Comparison of ENCODE assay signal across 1 cellular context in the genomic region with DNA sequence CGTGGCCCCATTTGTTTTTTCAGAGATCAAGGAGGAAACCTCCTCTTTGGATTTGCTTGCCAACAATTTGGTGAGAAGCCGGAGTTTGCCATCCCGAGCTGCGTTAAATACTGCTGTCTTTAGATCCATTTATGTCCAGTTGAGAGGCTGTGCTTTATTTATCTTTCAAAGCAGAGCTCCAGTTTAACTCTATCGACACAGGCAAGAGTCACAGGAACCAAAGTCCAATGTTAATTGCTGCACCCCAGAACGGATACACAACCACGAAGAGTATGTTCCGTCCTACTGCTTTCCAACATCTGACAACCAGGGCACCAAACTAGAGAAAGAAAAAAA.
TF ChIP-seq lines count a peak whose summit lies in the region.

No MANE protein-coding gene starts in this region.

TF ChIP-seq in HepG2, 621 proteins besides CTCF, POLR2A, EP300 and RAD21 (continued from another document and continues in another):
- TF ChIP-seq, protein P1, sequence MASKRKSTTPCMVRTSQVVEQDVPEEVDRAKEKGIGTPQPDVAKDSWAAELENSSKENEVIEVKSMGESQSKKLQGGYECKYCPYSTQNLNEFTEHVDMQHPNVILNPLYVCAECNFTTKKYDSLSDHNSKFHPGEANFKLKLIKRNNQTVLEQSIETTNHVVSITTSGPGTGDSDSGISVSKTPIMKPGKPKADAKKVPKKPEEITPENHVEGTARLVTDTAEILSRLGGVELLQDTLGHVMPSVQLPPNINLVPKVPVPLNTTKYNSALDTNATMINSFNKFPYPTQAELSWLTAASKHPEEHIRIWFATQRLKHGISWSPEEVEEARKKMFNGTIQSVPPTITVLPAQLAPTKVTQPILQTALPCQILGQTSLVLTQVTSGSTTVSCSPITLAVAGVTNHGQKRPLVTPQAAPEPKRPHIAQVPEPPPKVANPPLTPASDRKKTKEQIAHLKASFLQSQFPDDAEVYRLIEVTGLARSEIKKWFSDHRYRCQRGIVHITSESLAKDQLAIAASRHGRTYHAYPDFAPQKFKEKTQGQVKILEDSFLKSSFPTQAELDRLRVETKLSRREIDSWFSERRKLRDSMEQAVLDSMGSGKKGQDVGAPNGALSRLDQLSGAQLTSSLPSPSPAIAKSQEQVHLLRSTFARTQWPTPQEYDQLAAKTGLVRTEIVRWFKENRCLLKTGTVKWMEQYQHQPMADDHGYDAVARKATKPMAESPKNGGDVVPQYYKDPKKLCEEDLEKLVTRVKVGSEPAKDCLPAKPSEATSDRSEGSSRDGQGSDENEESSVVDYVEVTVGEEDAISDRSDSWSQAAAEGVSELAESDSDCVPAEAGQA (IDR thresholded peaks at IDR 0.05; ENCODE audit: low read depth), result no peak
- TF ChIP-seq, protein P1 (CRISPR knock-in tag; IDR thresholded peaks at IDR 0.05; ENCODE audit: borderline replicate concordance), result no peak
- TF ChIP-seq, protein P2, sequence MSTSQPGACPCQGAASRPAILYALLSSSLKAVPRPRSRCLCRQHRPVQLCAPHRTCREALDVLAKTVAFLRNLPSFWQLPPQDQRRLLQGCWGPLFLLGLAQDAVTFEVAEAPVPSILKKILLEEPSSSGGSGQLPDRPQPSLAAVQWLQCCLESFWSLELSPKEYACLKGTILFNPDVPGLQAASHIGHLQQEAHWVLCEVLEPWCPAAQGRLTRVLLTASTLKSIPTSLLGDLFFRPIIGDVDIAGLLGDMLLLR (CRISPR knock-in tag; IDR thresholded peaks at IDR 0.05), result no peak
- TF ChIP-seq, protein P3, sequence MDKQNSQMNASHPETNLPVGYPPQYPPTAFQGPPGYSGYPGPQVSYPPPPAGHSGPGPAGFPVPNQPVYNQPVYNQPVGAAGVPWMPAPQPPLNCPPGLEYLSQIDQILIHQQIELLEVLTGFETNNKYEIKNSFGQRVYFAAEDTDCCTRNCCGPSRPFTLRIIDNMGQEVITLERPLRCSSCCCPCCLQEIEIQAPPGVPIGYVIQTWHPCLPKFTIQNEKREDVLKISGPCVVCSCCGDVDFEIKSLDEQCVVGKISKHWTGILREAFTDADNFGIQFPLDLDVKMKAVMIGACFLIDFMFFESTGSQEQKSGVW (CRISPR knock-in tag; IDR thresholded peaks at IDR 0.05; ENCODE audit: borderline replicate concordance), result no peak
- TF ChIP-seq KDM5A (IDR thresholded peaks at IDR 0.05; ENCODE audit: borderline replicate concordance, low read length) (no peak), FOXO1 (CRISPR knock-in tag; IDR thresholded peaks at IDR 0.05) (peak; percentile 57; the same call in 1 of the 2 replicates), ZNF567 (CRISPR knock-in tag; IDR thresholded peaks at IDR 0.05; ENCODE audit: borderline replicate concordance) (no peak), ZNF101 (CRISPR knock-in tag; IDR thresholded peaks at IDR 0.05; ENCODE audit: borderline replicate concordance, low read depth) (no peak), ZFYVE20 (CRISPR knock-in tag; IDR thresholded peaks at IDR 0.05; ENCODE audit: borderline replicate concordance, low read depth) (no peak), KLF11 (CRISPR knock-in tag; IDR thresholded peaks at IDR 0.05) (no peak), ZNF282 (IDR thresholded peaks at IDR 0.05; ENCODE audit: partially characterized antibody) (no peak), AKAP8 (CRISPR knock-in tag; IDR thresholded peaks at IDR 0.05) (no peak), PHF5A (CRISPR knock-in tag; IDR thresholded peaks at IDR 0.05; ENCODE audit: low read depth, unreplicated experiment) (no peak), ZNF501 (CRISPR knock-in tag; IDR thresholded peaks at IDR 0.05) (no peak), ZNF354B (CRISPR knock-in tag; IDR thresholded peaks at IDR 0.05) (no peak), ZNF883 (CRISPR knock-in tag; IDR thresholded peaks at IDR 0.05; ENCODE audit: not compliant biosample characterization) (no peak), ATAD3A (CRISPR knock-in tag; IDR thresholded peaks at IDR 0.05) (no peak), RFXANK (CRISPR knock-in tag; IDR thresholded peaks at IDR 0.05) (no peak), NFE2L1 (CRISPR knock-in tag; IDR thresholded peaks at IDR 0.05; ENCODE audit: borderline replicate concordance) (no peak), MAF1 (CRISPR knock-in tag; IDR thresholded peaks at IDR 0.05; ENCODE audit: borderline replicate concordance) (no peak), ZNF629 (CRISPR knock-in tag; conservative IDR thresholded peaks at IDR 0.05) (0 out of 2 replicates have a peak, but pooled peaks have one; percentile 30), SP2 (CRISPR knock-in tag; IDR thresholded peaks at IDR 0.05) (no peak), HOXA5 (CRISPR knock-in tag; IDR thresholded peaks at IDR 0.05) (no peak), CCDC6 (CRISPR knock-in tag; IDR thresholded peaks at IDR 0.05) (no peak), YEATS2 (CRISPR knock-in tag; IDR thresholded peaks at IDR 0.05; ENCODE audit: borderline replicate concordance) (no peak), ZNF766 (CRISPR knock-in tag; IDR thresholded peaks at IDR 0.05; ENCODE audit: borderline replicate concordance) (no peak)
- TF ChIP-seq, protein P4, sequence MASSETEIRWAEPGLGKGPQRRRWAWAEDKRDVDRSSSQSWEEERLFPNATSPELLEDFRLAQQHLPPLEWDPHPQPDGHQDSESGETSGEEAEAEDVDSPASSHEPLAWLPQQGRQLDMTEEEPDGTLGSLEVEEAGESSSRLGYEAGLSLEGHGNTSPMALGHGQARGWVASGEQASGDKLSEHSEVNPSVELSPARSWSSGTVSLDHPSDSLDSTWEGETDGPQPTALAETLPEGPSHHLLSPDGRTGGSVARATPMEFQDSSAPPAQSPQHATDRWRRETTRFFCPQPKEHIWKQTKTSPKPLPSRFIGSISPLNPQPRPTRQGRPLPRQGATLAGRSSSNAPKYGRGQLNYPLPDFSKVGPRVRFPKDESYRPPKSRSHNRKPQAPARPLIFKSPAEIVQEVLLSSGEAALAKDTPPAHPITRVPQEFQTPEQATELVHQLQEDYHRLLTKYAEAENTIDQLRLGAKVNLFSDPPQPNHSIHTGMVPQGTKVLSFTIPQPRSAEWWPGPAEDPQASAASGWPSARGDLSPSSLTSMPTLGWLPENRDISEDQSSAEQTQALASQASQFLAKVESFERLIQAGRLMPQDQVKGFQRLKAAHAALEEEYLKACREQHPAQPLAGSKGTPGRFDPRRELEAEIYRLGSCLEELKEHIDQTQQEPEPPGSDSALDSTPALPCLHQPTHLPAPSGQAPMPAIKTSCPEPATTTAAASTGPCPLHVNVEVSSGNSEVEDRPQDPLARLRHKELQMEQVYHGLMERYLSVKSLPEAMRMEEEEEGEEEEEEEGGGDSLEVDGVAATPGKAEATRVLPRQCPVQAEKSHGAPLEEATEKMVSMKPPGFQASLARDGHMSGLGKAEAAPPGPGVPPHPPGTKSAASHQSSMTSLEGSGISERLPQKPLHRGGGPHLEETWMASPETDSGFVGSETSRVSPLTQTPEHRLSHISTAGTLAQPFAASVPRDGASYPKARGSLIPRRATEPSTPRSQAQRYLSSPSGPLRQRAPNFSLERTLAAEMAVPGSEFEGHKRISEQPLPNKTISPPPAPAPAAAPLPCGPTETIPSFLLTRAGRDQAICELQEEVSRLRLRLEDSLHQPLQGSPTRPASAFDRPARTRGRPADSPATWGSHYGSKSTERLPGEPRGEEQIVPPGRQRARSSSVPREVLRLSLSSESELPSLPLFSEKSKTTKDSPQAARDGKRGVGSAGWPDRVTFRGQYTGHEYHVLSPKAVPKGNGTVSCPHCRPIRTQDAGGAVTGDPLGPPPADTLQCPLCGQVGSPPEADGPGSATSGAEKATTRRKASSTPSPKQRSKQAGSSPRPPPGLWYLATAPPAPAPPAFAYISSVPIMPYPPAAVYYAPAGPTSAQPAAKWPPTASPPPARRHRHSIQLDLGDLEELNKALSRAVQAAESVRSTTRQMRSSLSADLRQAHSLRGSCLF (CRISPR knock-in tag; IDR thresholded peaks at IDR 0.05; ENCODE audit: borderline replicate concordance), result no peak
- TF ChIP-seq, protein P5, sequence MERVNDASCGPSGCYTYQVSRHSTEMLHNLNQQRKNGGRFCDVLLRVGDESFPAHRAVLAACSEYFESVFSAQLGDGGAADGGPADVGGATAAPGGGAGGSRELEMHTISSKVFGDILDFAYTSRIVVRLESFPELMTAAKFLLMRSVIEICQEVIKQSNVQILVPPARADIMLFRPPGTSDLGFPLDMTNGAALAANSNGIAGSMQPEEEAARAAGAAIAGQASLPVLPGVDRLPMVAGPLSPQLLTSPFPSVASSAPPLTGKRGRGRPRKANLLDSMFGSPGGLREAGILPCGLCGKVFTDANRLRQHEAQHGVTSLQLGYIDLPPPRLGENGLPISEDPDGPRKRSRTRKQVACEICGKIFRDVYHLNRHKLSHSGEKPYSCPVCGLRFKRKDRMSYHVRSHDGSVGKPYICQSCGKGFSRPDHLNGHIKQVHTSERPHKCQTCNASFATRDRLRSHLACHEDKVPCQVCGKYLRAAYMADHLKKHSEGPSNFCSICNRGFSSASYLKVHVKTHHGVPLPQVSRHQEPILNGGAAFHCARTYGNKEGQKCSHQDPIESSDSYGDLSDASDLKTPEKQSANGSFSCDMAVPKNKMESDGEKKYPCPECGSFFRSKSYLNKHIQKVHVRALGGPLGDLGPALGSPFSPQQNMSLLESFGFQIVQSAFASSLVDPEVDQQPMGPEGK (CRISPR knock-in tag; IDR thresholded peaks at IDR 0.05), result no peak
- TF ChIP-seq, protein P6, sequence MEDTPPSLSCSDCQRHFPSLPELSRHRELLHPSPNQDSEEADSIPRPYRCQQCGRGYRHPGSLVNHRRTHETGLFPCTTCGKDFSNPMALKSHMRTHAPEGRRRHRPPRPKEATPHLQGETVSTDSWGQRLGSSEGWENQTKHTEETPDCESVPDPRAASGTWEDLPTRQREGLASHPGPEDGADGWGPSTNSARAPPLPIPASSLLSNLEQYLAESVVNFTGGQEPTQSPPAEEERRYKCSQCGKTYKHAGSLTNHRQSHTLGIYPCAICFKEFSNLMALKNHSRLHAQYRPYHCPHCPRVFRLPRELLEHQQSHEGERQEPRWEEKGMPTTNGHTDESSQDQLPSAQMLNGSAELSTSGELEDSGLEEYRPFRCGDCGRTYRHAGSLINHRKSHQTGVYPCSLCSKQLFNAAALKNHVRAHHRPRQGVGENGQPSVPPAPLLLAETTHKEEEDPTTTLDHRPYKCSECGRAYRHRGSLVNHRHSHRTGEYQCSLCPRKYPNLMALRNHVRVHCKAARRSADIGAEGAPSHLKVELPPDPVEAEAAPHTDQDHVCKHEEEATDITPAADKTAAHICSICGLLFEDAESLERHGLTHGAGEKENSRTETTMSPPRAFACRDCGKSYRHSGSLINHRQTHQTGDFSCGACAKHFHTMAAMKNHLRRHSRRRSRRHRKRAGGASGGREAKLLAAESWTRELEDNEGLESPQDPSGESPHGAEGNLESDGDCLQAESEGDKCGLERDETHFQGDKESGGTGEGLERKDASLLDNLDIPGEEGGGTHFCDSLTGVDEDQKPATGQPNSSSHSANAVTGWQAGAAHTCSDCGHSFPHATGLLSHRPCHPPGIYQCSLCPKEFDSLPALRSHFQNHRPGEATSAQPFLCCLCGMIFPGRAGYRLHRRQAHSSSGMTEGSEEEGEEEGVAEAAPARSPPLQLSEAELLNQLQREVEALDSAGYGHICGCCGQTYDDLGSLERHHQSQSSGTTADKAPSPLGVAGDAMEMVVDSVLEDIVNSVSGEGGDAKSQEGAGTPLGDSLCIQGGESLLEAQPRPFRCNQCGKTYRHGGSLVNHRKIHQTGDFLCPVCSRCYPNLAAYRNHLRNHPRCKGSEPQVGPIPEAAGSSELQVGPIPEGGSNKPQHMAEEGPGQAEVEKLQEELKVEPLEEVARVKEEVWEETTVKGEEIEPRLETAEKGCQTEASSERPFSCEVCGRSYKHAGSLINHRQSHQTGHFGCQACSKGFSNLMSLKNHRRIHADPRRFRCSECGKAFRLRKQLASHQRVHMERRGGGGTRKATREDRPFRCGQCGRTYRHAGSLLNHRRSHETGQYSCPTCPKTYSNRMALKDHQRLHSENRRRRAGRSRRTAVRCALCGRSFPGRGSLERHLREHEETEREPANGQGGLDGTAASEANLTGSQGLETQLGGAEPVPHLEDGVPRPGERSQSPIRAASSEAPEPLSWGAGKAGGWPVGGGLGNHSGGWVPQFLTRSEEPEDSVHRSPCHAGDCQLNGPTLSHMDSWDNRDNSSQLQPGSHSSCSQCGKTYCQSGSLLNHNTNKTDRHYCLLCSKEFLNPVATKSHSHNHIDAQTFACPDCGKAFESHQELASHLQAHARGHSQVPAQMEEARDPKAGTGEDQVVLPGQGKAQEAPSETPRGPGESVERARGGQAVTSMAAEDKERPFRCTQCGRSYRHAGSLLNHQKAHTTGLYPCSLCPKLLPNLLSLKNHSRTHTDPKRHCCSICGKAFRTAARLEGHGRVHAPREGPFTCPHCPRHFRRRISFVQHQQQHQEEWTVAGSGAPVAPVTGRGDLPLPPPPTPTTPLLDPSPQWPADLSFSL (CRISPR knock-in tag; IDR thresholded peaks at IDR 0.05), result no peak
- TF ChIP-seq, protein P7, sequence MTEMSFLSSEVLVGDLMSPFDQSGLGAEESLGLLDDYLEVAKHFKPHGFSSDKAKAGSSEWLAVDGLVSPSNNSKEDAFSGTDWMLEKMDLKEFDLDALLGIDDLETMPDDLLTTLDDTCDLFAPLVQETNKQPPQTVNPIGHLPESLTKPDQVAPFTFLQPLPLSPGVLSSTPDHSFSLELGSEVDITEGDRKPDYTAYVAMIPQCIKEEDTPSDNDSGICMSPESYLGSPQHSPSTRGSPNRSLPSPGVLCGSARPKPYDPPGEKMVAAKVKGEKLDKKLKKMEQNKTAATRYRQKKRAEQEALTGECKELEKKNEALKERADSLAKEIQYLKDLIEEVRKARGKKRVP (CRISPR knock-in tag; IDR thresholded peaks at IDR 0.05), result no peak
- TF ChIP-seq, protein P8, sequence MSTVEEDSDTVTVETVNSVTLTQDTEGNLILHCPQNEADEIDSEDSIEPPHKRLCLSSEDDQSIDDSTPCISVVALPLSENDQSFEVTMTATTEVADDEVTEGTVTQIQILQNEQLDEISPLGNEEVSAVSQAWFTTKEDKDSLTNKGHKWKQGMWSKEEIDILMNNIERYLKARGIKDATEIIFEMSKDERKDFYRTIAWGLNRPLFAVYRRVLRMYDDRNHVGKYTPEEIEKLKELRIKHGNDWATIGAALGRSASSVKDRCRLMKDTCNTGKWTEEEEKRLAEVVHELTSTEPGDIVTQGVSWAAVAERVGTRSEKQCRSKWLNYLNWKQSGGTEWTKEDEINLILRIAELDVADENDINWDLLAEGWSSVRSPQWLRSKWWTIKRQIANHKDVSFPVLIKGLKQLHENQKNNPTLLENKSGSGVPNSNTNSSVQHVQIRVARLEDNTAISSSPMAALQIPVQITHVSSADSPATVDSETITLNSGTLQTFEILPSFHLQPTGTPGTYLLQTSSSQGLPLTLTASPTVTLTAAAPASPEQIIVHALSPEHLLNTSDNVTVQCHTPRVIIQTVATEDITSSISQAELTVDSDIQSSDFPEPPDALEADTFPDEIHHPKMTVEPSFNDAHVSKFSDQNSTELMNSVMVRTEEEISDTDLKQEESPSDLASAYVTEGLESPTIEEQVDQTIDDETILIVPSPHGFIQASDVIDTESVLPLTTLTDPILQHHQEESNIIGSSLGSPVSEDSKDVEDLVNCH (CRISPR knock-in tag; IDR thresholded peaks at IDR 0.05), result no peak
